ENCODE assay signal across 32 cellular contexts in the genomic region with DNA sequence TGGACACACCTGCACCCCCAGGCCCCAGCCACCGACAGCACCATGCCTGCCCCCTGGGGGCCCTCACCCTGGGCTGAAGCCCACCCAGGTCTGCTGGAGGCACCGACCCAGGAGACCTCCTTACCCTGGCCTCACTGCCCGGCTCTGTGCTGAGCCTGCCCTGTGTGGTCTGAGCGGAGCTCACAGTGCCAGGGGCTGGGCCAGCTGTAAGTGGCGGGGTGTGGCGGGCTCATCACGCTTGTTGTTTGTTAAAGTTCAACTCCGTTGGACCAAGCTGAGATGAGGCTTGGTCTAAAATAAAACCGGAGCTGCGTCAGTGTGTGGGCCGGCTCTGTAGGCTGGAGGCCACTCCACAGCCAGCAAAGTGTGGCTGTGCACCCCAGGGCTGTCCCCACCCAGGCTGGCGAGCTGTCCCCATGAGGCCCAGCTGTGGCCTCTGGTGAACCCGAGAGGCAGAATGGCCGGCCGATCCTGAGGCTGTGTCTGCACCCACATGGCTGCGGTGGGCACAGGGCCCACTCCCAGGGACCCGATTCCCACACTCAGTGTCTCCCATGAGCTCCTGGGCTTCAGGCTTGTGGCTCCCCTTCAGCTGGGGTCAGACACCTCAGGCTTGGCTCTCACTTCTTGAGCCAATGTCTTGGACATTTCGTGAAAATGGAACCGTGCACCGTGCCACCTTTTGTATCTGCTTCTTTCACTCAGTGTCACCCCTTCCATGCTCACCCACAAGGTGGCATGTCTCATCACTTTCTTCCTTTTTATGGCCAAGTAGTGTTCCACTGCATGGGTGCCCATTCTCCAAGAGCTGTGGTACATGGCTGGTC.
DNase-seq lines count a peak whose midpoint lies in the region; ATAC-seq, FAIRE-seq and TF ChIP-seq lines count a peak whose summit lies in the region.
"Had no signal": no experiment of that assay in that cellular context is flagged by ENCODE, and none has a peak within 500 bp of the region (broad histone marks: within the 10 kb centered on the region; RNA-seq: fewer than 3 reads in every experiment).

No MANE protein-coding gene starts in this region.

- no peak for ATAC-seq in Right ventricle myocardium inferior
- no peak for ATAC-seq in HepG2
- ATAC-seq in GM21786 (IDR thresholded peaks at IDR 0.05; ENCODE audit: unreplicated experiment), result no peak
- ATAC-seq in HG03108 (IDR thresholded peaks at IDR 0.05; ENCODE audit: unreplicated experiment), result no peak
- ATAC-seq: activated T-cell treated with anti-CD3 and anti-CD28 coated beads, Interleukin-2, amount 50 U/mL, for 4 hours had no signal

- no peak overlapping the region for H3K4me2 ChIP-seq in HepG2 (ENCODE audit: low read depth, low read length)

- H4K20me1 ChIP-seq in HepG2 (ENCODE audit: insufficient read depth, low read length), result 0 out of 2 replicates have a peak, but pooled peaks cover 19% of the 10 kb centered on the region

- DNase-seq in Right ventricle myocardium inferior (ENCODE audit: missing footprints) (peak; percentile 42), right atrium auricular region (ENCODE audit: low spot score) (no peak), SJSA1 (ENCODE audit: low read depth in 1 of 2, low spot score in 2 of 2) (peak; percentile 70 to 86), HepG2 (ENCODE audit: low spot score) (no peak), spleen (peak; percentile 64), C1 segment of cervical spinal cord (lab: John Stamatoyannopoulos, UW) (no peak)
- DNase-seq: activated CD4-positive, alpha-beta T cell treated with anti-CD3 and anti-CD28 coated beads, Interleukin-2, amount 50 U/mL, for 1 hour; activated CD4-positive, CD25-positive, alpha-beta regulatory T cell; activated gamma-delta T cell; activated T-cell treated with anti-CD3 and anti-CD28 coated beads, Interleukin-2, amount 50 U/mL, for 4 hours; caudate nucleus; CD4-positive, alpha-beta memory T cell; DND-41; endodermal cell; foreskin fibroblast; GF-D8; GOT3; MM.1S; NCI-H1930; NCI-H69; stimulated activated CD4-positive, alpha-beta T cell treated with anti-CD3 and anti-CD28 coated beads, Interleukin-2, amount 100 ng/mL, for 24 hours; testis had no signal

- H3K27ac ChIP-seq in right atrium auricular region, result no peak overlapping the region
- peak overlapping the region; percentile 74 for H3K27ac ChIP-seq in SJSA1
- H3K27ac ChIP-seq in HepG2 (ENCODE audit: extremely low read length, insufficient read depth, low read length), result no peak overlapping the region
- no peak overlapping the region for H3K27ac ChIP-seq in spleen
- H3K27ac ChIP-seq: heart left ventricle, HL-60, ovary, testis had no signal

- BruUV-seq in HepG2 (replicated peaks; lab: Mats Ljungman, UMichigan), result no TSS peak

- 95% methylated on average over 9 of the region's 20 CpGs for WGBS in HepG2 (ENCODE audit: low lambda C conversion rate)
- 90 to 94% (median 91%) methylated on average over 10 to 20 of the region's 20 CpGs for WGBS in spleen, 5 donors

- H3K27me3 ChIP-seq in right atrium auricular region (no peaks in the 10 kb centered on the region), SJSA1 (replicated peaks) (no peaks in the 10 kb centered on the region), HepG2 (ENCODE audit: control insufficient read depth in 1 of 2, insufficient read depth in 2 of 2, low read length in 2 of 2) (no peaks in the 10 kb centered on the region), spleen (replicated peaks in 1 of 7) (peaks cover 0 to 4% (median 0%) of the 10 kb centered on the region in 7 donors)
- H3K27me3 ChIP-seq: ovary, testis had no signal

- H3K4me3 ChIP-seq in right atrium auricular region, result no peak overlapping the region
- no peak overlapping the region for H3K4me3 ChIP-seq in SJSA1
- H3K4me3 ChIP-seq in HepG2 (replicated peaks in 1 of 3; ENCODE audit: insufficient read depth in 1 of 3, low read depth in 2 of 3, low read length in 3 of 3), result no peak overlapping the region
- H3K4me3 ChIP-seq in spleen, result no peak overlapping the region
- H3K4me3 ChIP-seq: heart left ventricle, lung, ovary, testis had no signal

- TF ChIP-seq RAD21 in HepG2 (CRISPR knock-in tag; IDR thresholded peaks at IDR 0.05), result no peak

- in situ Hi-C loops in HepG2 (cut with HindIII; ENCODE audit: extremely low pct_ligation_motif_present, low pct_unique_long_range_greater_than_20kb), result no loop called here

- no peak overlapping the region for H3K9ac ChIP-seq in HepG2 (ENCODE audit: insufficient read depth, low read depth, low read length)

- H3K9me3 ChIP-seq in right atrium auricular region, result no peaks in the 10 kb centered on the region
- peaks cover 81% of the 10 kb centered on the region for H3K9me3 ChIP-seq in SJSA1 (replicated peaks)
- H3K9me3 ChIP-seq in HepG2 (ENCODE audit: low read length), result no peaks in the 10 kb centered on the region
- peaks cover 0 to 17% (median 5%) of the 10 kb centered on the region in 8 donors for H3K9me3 ChIP-seq in spleen
- H3K9me3 ChIP-seq: ovary, testis had no signal

- intact Hi-C loops in Right ventricle myocardium inferior (cut with DNase I), result no loop called here
- intact Hi-C loops in HepG2 (cut with micrococcal nuclease; ENCODE audit: unreplicated experiment), result no loop called here
- intact Hi-C loops in spleen (cut with DNase I; ENCODE audit: low total_unique reads), result no loop called here

- CTCF ChIA-PET in HepG2 (lab: Yijun Ruan, JAX; ENCODE audit: low intra/inter-chr PET ratio, low total read pairs), result no interaction called here

- no peaks in the 10 kb centered on the region for H3K4me1 ChIP-seq in right atrium auricular region
- peaks cover 39% of the 10 kb centered on the region for H3K4me1 ChIP-seq in SJSA1 (replicated peaks)
- no peaks in the 10 kb centered on the region for H3K4me1 ChIP-seq in HepG2 (ENCODE audit: insufficient read depth, low read length)
- no peaks in the 10 kb centered on the region for H3K4me1 ChIP-seq in spleen
- H3K4me1 ChIP-seq: heart left ventricle, testis had no signal

- POLR2A ChIA-PET in HepG2 (lab: Yijun Ruan, JAX), result no interaction called here

- no peaks in the 10 kb centered on the region for H3K36me3 ChIP-seq in right atrium auricular region
- 0 out of 2 replicates have a peak, but pooled peaks cover 4% of the 10 kb centered on the region for H3K36me3 ChIP-seq in SJSA1
- H3K36me3 ChIP-seq in HepG2 (replicated peaks in 1 of 2; ENCODE audit: control insufficient read depth in 1 of 2, insufficient read depth in 2 of 2, low read length in 2 of 2), result no peaks in the 10 kb centered on the region
- H3K36me3 ChIP-seq in spleen, result no peaks in the 10 kb centered on the region
- H3K36me3 ChIP-seq: heart left ventricle, ovary had no signal

- no peak for TF ChIP-seq CTCF in right atrium auricular region (IDR thresholded peaks at IDR 0.05)
- no peak for TF ChIP-seq CTCF in HepG2 (CRISPR knock-in tag; IDR thresholded peaks at IDR 0.05)
- no peak for TF ChIP-seq CTCF in spleen (IDR thresholded peaks at IDR 0.05 in 8 of 11, conservative IDR thresholded peaks at IDR 0.05 in 3 of 11)

- TF ChIP-seq EP300 in HepG2 (IDR thresholded peaks at IDR 0.05; ENCODE audit: low read depth in 2 of 2, low read length in 2 of 2) (no peak), HepG2 (CRISPR knock-in tag; IDR thresholded peaks at IDR 0.05; ENCODE audit: borderline replicate concordance) (no peak)

- H2AFZ ChIP-seq in HepG2 (ENCODE audit: low read length), result no peak overlapping the region

- no peaks in the 10 kb centered on the region for H3K79me2 ChIP-seq in HepG2 (ENCODE audit: insufficient read depth, low read length)

- TF ChIP-seq POLR2A in HepG2 (IDR thresholded peaks at IDR 0.05; ENCODE audit: insufficient read depth in 1 of 2, low read depth in 2 of 2, low read length in 2 of 2) (no peak), spleen (IDR thresholded peaks at IDR 0.05) (no peak)

- no peak for FAIRE-seq in HepG2 (lab: Jason Lieb, UNC)
- FAIRE-seq: A204.1, astrocyte, D721Med, keratinocyte had no signal

TF ChIP-seq in HepG2, 621 proteins besides CTCF, POLR2A, EP300 and RAD21:
- TF ChIP-seq NONO (IDR thresholded peaks at IDR 0.05) (no peak), NONO (CRISPR knock-in tag; conservative IDR thresholded peaks at IDR 0.05) (no peak), NFYB (CRISPR knock-in tag; IDR thresholded peaks at IDR 0.05) (no peak), PTBP1 (IDR thresholded peaks at IDR 0.05; ENCODE audit: low read depth, low read length, poor library complexity, severe bottlenecking) (no peak), TCF12 (IDR thresholded peaks at IDR 0.05) (no peak), TCF12 (CRISPR knock-in tag; IDR thresholded peaks at IDR 0.05) (no peak), ZNF7 (CRISPR knock-in tag; IDR thresholded peaks at IDR 0.05) (peak; percentile 80), TCF7L2 (IDR thresholded peaks at IDR 0.05; ENCODE audit: low read depth, low read length) (no peak)
- TF ChIP-seq, protein P1, sequence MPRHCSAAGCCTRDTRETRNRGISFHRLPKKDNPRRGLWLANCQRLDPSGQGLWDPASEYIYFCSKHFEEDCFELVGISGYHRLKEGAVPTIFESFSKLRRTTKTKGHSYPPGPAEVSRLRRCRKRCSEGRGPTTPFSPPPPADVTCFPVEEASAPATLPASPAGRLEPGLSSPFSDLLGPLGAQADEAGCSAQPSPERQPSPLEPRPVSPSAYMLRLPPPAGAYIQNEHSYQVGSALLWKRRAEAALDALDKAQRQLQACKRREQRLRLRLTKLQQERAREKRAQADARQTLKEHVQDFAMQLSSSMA (CRISPR knock-in tag; IDR thresholded peaks at IDR 0.05), result no peak
- TF ChIP-seq, protein P2, sequence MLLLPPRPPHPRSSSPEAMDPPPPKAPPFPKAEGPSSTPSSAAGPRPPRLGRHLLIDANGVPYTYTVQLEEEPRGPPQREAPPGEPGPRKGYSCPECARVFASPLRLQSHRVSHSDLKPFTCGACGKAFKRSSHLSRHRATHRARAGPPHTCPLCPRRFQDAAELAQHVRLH (CRISPR knock-in tag; IDR thresholded peaks at IDR 0.05; ENCODE audit: borderline replicate concordance, low read depth), result no peak

Comparison
In these comparisons a context has a peak if more than half of its experiments do, and no peak if none do; other contexts are left out.
1. DNase-seq: peak in Right ventricle myocardium inferior (single experiment), SJSA1 (2 of 2) and spleen (single experiment); none in right atrium auricular region (single experiment), HepG2 (single experiment) and C1 segment of cervical spinal cord (0 of 14).